21 cellular contexts compared by ENCODE assay signal in genomic region chr4:21780158-21780557, GRCh38.
DNase-seq lines count a peak whose midpoint lies in the region; ATAC-seq, FAIRE-seq and TF ChIP-seq lines count a peak whose summit lies in the region.
"Had no signal": no experiment of that assay in that cellular context is flagged by ENCODE, and none has a peak within 500 bp of the region (broad histone marks: within the 10 kb centered on the region; RNA-seq: fewer than 3 reads in every experiment).

No MANE protein-coding gene starts in this region.

- peaks cover 4% of the 10 kb centered on the region for H3K36me3 ChIP-seq in breast epithelium
- H3K36me3 ChIP-seq: prostate gland had no signal

- TF ChIP-seq CTCF in MCF 10A (IDR thresholded peaks at IDR 0.05; ENCODE audit: unreplicated experiment) (no peak), breast epithelium (IDR thresholded peaks at IDR 0.05) (no peak), fibroblast of mammary gland (conservative IDR thresholded peaks at IDR 0.05; ENCODE audit: control insufficient read depth, insufficient read depth, low read depth, low read length) (no peak)

- no TSS peak for BruUV-seq in MCF 10A (replicated peaks; lab: Mats Ljungman, UMichigan)

- no peaks in the 10 kb centered on the region for H3K9me3 Mint-ChIP-seq in MCF 10A (ENCODE audit: unreplicated experiment)

- no peak for TF ChIP-seq POLR2A in breast epithelium (IDR thresholded peaks at IDR 0.05)

- DNase-seq in MCF 10A (ENCODE audit: unreplicated experiment): peak; percentile 31
- DNase-seq in breast epithelium (ENCODE audit: low spot score in 2 of 2): no peak
- peak; percentile 67 for DNase-seq in RCC 7860 (ENCODE audit: low spot score)
- peak; percentile 33 for DNase-seq in fibroblast of mammary gland (ENCODE audit: low read depth)
- DNase-seq in T-helper 1 cell: no peak
- no peak for DNase-seq in superior temporal gyrus (ENCODE audit: extremely low spot score)
- no peak for DNase-seq in cerebellar cortex (ENCODE audit: low spot score)
- DNase-seq: 8988T; activated naive CD4-positive, alpha-beta T cell treated with anti-CD3 and anti-CD28 coated beads, Interleukin-2, amount 50 U/mL, for 16 hours; AML-193; CD4-positive, alpha-beta memory T cell; DMS79; NCI-H69 had no signal

- no peaks in the 10 kb centered on the region for H3K36me3 Mint-ChIP-seq in MCF 10A (ENCODE audit: insufficient read depth, unreplicated experiment)
- H3K36me3 Mint-ChIP-seq: CD4-positive, alpha-beta memory T cell; type B pancreatic cell had no signal

- H3K4me3 ChIP-seq in breast epithelium (no peak overlapping the region), fibroblast of mammary gland (ENCODE audit: control insufficient read depth, low read depth, low read length) (no peak overlapping the region)
- H3K4me3 ChIP-seq: K562, prostate gland had no signal

- H3K4me3 Mint-ChIP-seq in MCF 10A (ENCODE audit: unreplicated experiment): no peak overlapping the region
- H3K4me3 Mint-ChIP-seq: CD4-positive, alpha-beta memory T cell; dendritic cell treated with granulocyte-macrophage colony-stimulating factor and Interleukin-4, amounts not matched to agents 40 ng/mL and 50 ng/mL, for 4 days; type B pancreatic cell had no signal

- intact Hi-C loops in MCF 10A (cut with micrococcal nuclease) (no loop called here), breast epithelium (cut with DNase I; ENCODE audit: low total_unique reads) (no loop called here)

- H3K4me1 ChIP-seq in breast epithelium: no peaks in the 10 kb centered on the region
- H3K4me1 ChIP-seq: prostate gland had no signal

- peaks cover 6% of the 10 kb centered on the region for H3K4me1 Mint-ChIP-seq in MCF 10A (ENCODE audit: insufficient read depth, unreplicated experiment)
- H3K4me1 Mint-ChIP-seq: CD4-positive, alpha-beta memory T cell had no signal

- H3K27ac ChIP-seq in breast epithelium: no peak overlapping the region
- H3K27ac ChIP-seq: prostate gland, RWPE1 had no signal

- CTCF ChIA-PET in MCF 10A (lab: Yijun Ruan, JAX): interaction anchor here (0.6 to 2.5 kb wide), 4 partner anchors 10 to 827 kb away, joined by 3 to 11 read pairs (median 3); no protein-coding TSS in a partner anchor

- H3K27ac Mint-ChIP-seq in MCF 10A (ENCODE audit: low read depth, unreplicated experiment): no peak overlapping the region
- H3K27ac Mint-ChIP-seq: dendritic cell treated with granulocyte-macrophage colony-stimulating factor and Interleukin-4, amounts not matched to agents 40 ng/mL and 50 ng/mL, for 4 days; type B pancreatic cell had no signal

- no peak for FAIRE-seq in RCC 7860 (lab: Jason Lieb, UNC)
- FAIRE-seq: endometrium, GM19239, K562 had no signal

- POLR2A ChIA-PET in MCF 10A (lab: Yijun Ruan, JAX): no interaction called here

- no peaks in the 10 kb centered on the region for H3K27me3 Mint-ChIP-seq in MCF 10A (ENCODE audit: insufficient read depth, unreplicated experiment)
- H3K27me3 Mint-ChIP-seq: type B pancreatic cell had no signal

- H3K9me3 ChIP-seq in breast epithelium: no peaks in the 10 kb centered on the region
- H3K9me3 ChIP-seq: prostate gland had no signal

- H3K27me3 ChIP-seq in breast epithelium: peaks cover 0 to 9% of the 10 kb centered on the region in 2 donors

- ATAC-seq in HG03342 (IDR thresholded peaks at IDR 0.05; ENCODE audit: unreplicated experiment): no peak
- ATAC-seq: K562 had no signal

Comparison
In these comparisons a context has a peak if more than half of its experiments do, and no peak if none do; other contexts are left out.
1. DNase-seq: peak in MCF 10A (single experiment), RCC 7860 (single experiment) and fibroblast of mammary gland (single experiment); none in breast epithelium (0 of 2), T-helper 1 cell (0 of 5), superior temporal gyrus (single experiment) and cerebellar cortex (single experiment).